1 cellular context compared by ENCODE assay signal in the genomic region with DNA sequence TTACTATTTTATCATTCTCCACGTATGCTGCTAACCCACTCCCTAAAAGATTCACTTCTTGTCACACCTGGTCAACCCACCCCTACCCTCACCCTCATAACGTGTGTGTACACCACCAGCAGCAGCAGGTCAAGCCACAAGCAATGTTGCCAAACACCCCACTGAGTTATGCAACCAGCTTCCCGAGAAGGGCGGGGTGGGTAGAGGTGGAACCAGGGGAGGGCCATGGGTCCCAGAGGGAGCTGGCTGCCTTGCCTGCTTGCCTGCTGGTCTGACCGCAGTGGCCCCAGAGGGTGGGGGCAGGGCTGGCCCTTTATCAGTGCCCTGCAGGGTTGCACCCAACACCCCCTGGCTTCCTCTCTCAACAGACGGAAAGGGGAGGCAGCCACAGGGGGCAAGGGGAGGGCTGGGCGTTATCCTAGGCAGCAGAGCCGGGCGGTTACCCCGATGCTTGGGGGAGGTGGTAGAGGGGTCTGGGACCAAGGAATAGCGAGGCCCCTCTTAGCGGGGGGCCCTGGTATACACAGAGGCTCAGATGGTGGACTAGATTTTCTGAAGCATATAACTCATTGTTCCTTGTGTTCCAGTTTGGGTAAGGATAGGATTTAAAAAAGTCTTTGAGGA.
TF ChIP-seq lines count a peak whose summit lies in the region.

No MANE protein-coding gene starts in this region.

TF ChIP-seq in H1, 55 proteins besides CTCF, POLR2A, EP300 and RAD21:
- TF ChIP-seq CEBPB (IDR thresholded peaks at IDR 0.05; ENCODE audit: low read depth, low read length) (peak; percentile 88), RFX5 (IDR thresholded peaks at IDR 0.05; ENCODE audit: borderline replicate concordance, low read depth, low read length) (no peak), ASH2L (IDR thresholded peaks at IDR 0.05; ENCODE audit: low read length) (no peak)
